Comparison of ENCODE assay signal across 1 cellular context in the genomic region with DNA sequence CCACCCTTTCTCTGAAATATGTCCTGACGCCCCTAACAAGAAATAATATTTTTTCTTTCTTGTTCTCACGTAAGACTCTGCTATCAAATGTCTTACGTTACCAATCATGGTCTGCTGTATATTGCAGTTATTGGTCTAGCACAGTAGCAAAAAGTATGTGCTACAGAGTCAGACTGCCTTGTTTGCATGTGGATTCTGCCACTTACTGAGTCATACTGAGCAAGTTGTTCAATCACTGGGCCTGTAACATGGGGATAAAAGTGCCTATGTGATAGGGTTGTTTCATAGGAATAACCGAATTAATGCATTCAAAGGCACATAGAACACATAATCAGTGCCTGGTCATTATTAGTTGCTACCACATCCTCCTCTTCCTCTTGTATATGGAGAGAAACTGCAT.
TF ChIP-seq lines count a peak whose summit lies in the region.

No MANE protein-coding gene starts in this region.

TF ChIP-seq in HepG2, 621 proteins besides CTCF, POLR2A, EP300 and RAD21:
- TF ChIP-seq MAF1 (CRISPR knock-in tag; IDR thresholded peaks at IDR 0.05; ENCODE audit: borderline replicate concordance) (no peak), ATM (IDR thresholded peaks at IDR 0.05; ENCODE audit: borderline replicate concordance) (no peak), TCF7 (IDR thresholded peaks at IDR 0.05; ENCODE audit: low read depth) (no peak), TFAP4 (IDR thresholded peaks at IDR 0.05; ENCODE audit: borderline replicate concordance, low read depth) (no peak), PRMT3 (CRISPR knock-in tag; IDR thresholded peaks at IDR 0.05; ENCODE audit: borderline replicate concordance, low read depth) (no peak), KLF9 (CRISPR knock-in tag; IDR thresholded peaks at IDR 0.05; ENCODE audit: low read depth) (no peak), NR1H2 (CRISPR knock-in tag; IDR thresholded peaks at IDR 0.05; ENCODE audit: borderline replicate concordance, low read depth) (no peak), HMGA1 (CRISPR knock-in tag; conservative IDR thresholded peaks at IDR 0.05) (no peak), NCOR1 (IDR thresholded peaks at IDR 0.05; ENCODE audit: borderline replicate concordance, low read length) (no peak), RAD51 (IDR thresholded peaks at IDR 0.05; ENCODE audit: borderline replicate concordance) (no peak), YY1 (IDR thresholded peaks at IDR 0.05; ENCODE audit: insufficient read depth, insufficient replicate concordance, low read depth, low read length) (no peak), DNMT3B (CRISPR knock-in tag; conservative IDR thresholded peaks at IDR 0.05) (no peak)
- TF ChIP-seq, protein P1, sequence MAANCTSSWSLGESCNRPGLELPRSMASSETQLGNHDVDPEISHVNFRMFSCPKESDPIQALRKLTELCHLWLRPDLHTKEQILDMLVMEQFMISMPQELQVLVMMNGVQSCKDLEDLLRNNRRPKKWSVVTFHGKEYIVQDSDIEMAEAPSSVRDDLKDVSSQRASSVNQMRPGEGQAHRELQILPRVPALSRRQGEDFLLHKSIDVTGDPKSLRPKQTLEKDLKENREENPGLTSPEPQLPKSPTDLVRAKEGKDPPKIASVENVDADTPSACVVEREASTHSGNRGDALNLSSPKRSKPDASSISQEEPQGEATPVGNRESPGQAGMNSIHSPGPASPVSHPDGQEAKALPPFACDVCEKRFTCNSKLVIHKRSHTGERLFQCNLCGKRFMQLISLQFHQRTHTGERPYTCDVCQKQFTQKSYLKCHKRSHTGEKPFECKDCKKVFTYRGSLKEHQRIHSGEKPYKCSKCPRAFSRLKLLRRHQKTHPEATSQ (CRISPR knock-in tag; IDR thresholded peaks at IDR 0.05; ENCODE audit: borderline replicate concordance) = no peak
- TF ChIP-seq, protein P2, sequence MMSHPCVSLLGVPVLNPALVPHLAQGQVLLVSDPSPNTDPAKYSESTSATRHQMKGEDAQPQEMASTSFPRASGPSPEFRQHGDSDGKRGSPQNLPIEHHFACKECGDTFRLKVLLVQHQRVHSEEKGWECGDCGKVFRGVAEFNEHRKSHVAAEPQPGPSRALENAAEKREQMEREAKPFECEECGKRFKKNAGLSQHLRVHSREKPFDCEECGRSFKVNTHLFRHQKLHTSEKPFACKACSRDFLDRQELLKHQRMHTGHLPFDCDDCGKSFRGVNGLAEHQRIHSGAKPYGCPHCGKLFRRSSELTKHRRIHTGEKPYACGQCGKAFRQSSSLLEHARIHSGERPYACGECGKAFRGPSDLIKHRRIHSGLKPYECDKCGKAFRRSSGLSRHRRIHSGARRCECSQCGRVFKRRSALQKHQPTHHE (CRISPR knock-in tag; IDR thresholded peaks at IDR 0.05; ENCODE audit: borderline replicate concordance) = no peak
- TF ChIP-seq, protein P3, sequence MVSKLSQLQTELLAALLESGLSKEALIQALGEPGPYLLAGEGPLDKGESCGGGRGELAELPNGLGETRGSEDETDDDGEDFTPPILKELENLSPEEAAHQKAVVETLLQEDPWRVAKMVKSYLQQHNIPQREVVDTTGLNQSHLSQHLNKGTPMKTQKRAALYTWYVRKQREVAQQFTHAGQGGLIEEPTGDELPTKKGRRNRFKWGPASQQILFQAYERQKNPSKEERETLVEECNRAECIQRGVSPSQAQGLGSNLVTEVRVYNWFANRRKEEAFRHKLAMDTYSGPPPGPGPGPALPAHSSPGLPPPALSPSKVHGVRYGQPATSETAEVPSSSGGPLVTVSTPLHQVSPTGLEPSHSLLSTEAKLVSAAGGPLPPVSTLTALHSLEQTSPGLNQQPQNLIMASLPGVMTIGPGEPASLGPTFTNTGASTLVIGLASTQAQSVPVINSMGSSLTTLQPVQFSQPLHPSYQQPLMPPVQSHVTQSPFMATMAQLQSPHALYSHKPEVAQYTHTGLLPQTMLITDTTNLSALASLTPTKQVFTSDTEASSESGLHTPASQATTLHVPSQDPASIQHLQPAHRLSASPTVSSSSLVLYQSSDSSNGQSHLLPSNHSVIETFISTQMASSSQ (IDR thresholded peaks at IDR 0.05; ENCODE audit: low read depth) = no peak
- TF ChIP-seq, protein P3 (CRISPR knock-in tag; IDR thresholded peaks at IDR 0.05; ENCODE audit: borderline replicate concordance) = no peak
TF ChIP-seq in HepG2: peak in this region for 0.
